ENCODE assay signal across 11 cellular contexts in the genomic region with DNA sequence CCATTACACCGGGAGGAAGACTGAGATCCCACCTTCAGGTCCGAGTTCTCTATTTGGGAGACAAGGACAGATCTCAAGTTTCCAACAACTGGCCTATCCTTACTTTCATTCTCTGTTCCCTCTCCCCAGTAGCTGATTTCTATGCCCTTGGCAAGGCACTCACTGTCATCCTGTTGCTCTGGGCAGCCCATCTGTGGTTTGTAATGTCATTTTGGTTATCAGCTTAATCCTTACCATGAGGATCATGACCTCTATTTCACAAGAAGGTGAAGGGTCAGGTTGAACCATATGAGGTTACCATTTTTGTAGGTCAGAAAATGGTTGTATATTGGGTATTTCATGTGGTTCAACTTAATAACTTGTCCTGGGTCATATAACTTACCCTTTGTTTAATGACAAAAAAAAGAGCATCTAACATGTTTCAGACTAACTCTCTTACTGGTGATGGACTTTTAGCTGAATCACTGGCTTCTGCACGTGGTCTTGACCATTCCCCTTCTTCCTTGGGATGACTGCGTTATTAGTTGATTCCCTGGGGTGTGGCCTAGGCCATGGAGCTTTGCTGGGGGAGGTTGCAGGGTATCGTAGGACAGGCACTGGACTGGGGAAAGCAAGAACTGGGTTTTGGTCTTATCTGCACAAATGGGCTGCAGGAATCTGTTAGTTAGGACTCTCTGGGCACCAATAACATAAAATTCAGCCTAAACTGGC.
A peak's percentile ranks its signal among the peaks of the same experiment; 100 is the strongest.
DNase-seq lines count a peak whose midpoint lies in the region; ATAC-seq and TF ChIP-seq lines count a peak whose summit lies in the region.
"Had no signal": no experiment of that assay in that cellular context is flagged by ENCODE, and none has a peak within 500 bp of the region (broad histone marks: within the 10 kb centered on the region; RNA-seq: fewer than 3 reads in every experiment).

No MANE protein-coding gene starts in this region.

- peak overlapping the region; percentile 69 for H3K4me3 Mint-ChIP-seq in HFFc6

- 38% methylated on average over 5 of the region's 5 CpGs for WGBS in SK-N-SH (ENCODE audit: low lambda C conversion rate)

- peaks cover 23% of the 10 kb centered on the region for H3K36me3 Mint-ChIP-seq in HFFc6 (ENCODE audit: low read depth)

- POLR2A ChIA-PET in SK-N-SH (lab: Yijun Ruan, JAX), result no interaction called here

- 0 out of 4 replicates have a peak, but pooled peaks of 1 of the 2 experiments have one; percentile 14 for TF ChIP-seq EP300 in SK-N-SH (IDR thresholded peaks at IDR 0.05; ENCODE audit: borderline replicate concordance in 1 of 2, low read depth in 1 of 2, low read length in 1 of 2)

- no peaks in the 10 kb centered on the region for H3K9me2 ChIP-seq in SK-N-SH

- H2AFZ ChIP-seq in SK-N-SH (ENCODE audit: low read depth), result peak overlapping the region; percentile 27; the same call in 1 of the 2 replicates

- H3K27ac ChIP-seq in SK-N-SH (ENCODE audit: low read depth in 2 of 2, low read length in 1 of 2), result peak overlapping the region; percentile 59 to 72; a peak in 3 of 4 replicates
- H3K27ac ChIP-seq: right lobe of liver had no signal

- H3K4me1 Mint-ChIP-seq in HFFc6 (ENCODE audit: low read depth), result peaks cover 79% of the 10 kb centered on the region

- H3K4me1 ChIP-seq in SK-N-SH (ENCODE audit: control insufficient read depth in 1 of 2, insufficient read depth in 2 of 2, low read depth in 1 of 2, low read length in 1 of 2) (peaks cover 24 to 27% of the 10 kb centered on the region in 2 experiments; a peak in 3 of 4 replicates), skeletal muscle satellite cell (ENCODE audit: control insufficient read depth, insufficient read depth, low read length) (peaks cover 53% of the 10 kb centered on the region)
- H3K4me1 ChIP-seq: right lobe of liver had no signal

- peak overlapping the region; percentile 21; the same call in 1 of the 2 replicates for H3K4me2 ChIP-seq in SK-N-SH
- H3K4me2 ChIP-seq in skeletal muscle satellite cell (ENCODE audit: low read length), result peak overlapping the region; percentile 61

- H3K36me3 ChIP-seq in SK-N-SH (replicated peaks in 1 of 2; ENCODE audit: control insufficient read depth in 1 of 2, insufficient read depth in 2 of 2, low read length in 1 of 2) (no peaks in the 10 kb centered on the region), skeletal muscle satellite cell (ENCODE audit: insufficient read depth, low read length) (no peaks in the 10 kb centered on the region)
- H3K36me3 ChIP-seq: right lobe of liver had no signal

- H4K20me1 ChIP-seq in SK-N-SH (ENCODE audit: insufficient read depth), result no peaks in the 10 kb centered on the region

- no peak for TF ChIP-seq CTCF in HFFc6 (IDR thresholded peaks at IDR 0.05)
- no peak for TF ChIP-seq CTCF in SK-N-SH (IDR thresholded peaks at IDR 0.05)
- no peak for TF ChIP-seq CTCF in fibroblast of villous mesenchyme (IDR thresholded peaks at IDR 0.05; ENCODE audit: insufficient read depth, low read depth, low read length)

- TF ChIP-seq RAD21 in SK-N-SH (IDR thresholded peaks at IDR 0.05; ENCODE audit: low read length), result no peak

- ATAC-seq in HG03439 (IDR thresholded peaks at IDR 0.05; ENCODE audit: unreplicated experiment), result no peak
- ATAC-seq: right lobe of liver had no signal

- H3K27me3 Mint-ChIP-seq in HFFc6 (ENCODE audit: insufficient read depth), result peaks cover 2% of the 10 kb centered on the region; the same call in 1 of the 2 replicates

- H3K4me3 ChIP-seq in SK-N-SH (ENCODE audit: low read depth in 2 of 2, low read length in 1 of 2), result no peak overlapping the region
- H3K4me3 ChIP-seq in fibroblast of villous mesenchyme (ENCODE audit: low read depth, low read length), result no peak overlapping the region
- peak overlapping the region; percentile 20 for H3K4me3 ChIP-seq in skeletal muscle satellite cell (ENCODE audit: low read length)
- H3K4me3 ChIP-seq: right lobe of liver had no signal

- H3K9ac ChIP-seq in SK-N-SH, result peak overlapping the region; percentile 34
- peak overlapping the region; percentile 67 for H3K9ac ChIP-seq in skeletal muscle satellite cell (ENCODE audit: low read depth, low read length)

- DNase-seq in HFFc6 (peak; percentile 71), SK-N-SH (no peak), fibroblast of villous mesenchyme (ENCODE audit: low read depth) (peak; percentile 16), globus pallidus (ENCODE audit: low spot score) (no peak)
- no peak for DNase-seq in activated T-cell treated with anti-CD3 and anti-CD28 coated beads, Interleukin-2, amount 50 U/mL, for 1 hour
- DNase-seq: activated CD4-positive, CD25-positive, alpha-beta regulatory T cell treated with anti-CD3 and anti-CD28 coated beads, Interleukin-2, amount 50 U/mL, for 72 hours; dermis blood vessel endothelial cell; NCI-H1694 treated with DMSO at 0.1 percent for 48 hours; right lobe of liver had no signal

- no peaks in the 10 kb centered on the region for H3K27me3 ChIP-seq in SK-N-SH (ENCODE audit: insufficient read depth)
- H3K27me3 ChIP-seq in skeletal muscle satellite cell (ENCODE audit: control insufficient read depth, insufficient read depth, low read length), result no peaks in the 10 kb centered on the region
- H3K27me3 ChIP-seq: right lobe of liver had no signal

- H3K9me3 ChIP-seq in SK-N-SH, result no peaks in the 10 kb centered on the region
- no peaks in the 10 kb centered on the region for H3K9me3 ChIP-seq in skeletal muscle satellite cell (replicated peaks; ENCODE audit: low read length)
- H3K9me3 ChIP-seq: right lobe of liver had no signal

- H3K9me3 Mint-ChIP-seq in HFFc6, result peaks cover 11% of the 10 kb centered on the region; the same call in 1 of the 2 replicates

- peak overlapping the region; percentile 98 for H3K27ac Mint-ChIP-seq in HFFc6

- H3K79me2 ChIP-seq in SK-N-SH (ENCODE audit: insufficient read depth), result no peaks in the 10 kb centered on the region

- peaks cover 17% of the 10 kb centered on the region for H3F3A ChIP-seq in SK-N-SH (replicated peaks; ENCODE audit: insufficient read depth)

- CTCF ChIA-PET in SK-N-SH (lab: Yijun Ruan, JAX), result interaction anchor here (0.7 to 2.5 kb wide), 5 partner anchors 11 to 276 kb away, joined by 3 to 6 read pairs (median 3); no protein-coding TSS in a partner anchor

TF ChIP-seq in SK-N-SH, 30 proteins besides CTCF, POLR2A, EP300 and RAD21:
- TF ChIP-seq, protein P1, sequence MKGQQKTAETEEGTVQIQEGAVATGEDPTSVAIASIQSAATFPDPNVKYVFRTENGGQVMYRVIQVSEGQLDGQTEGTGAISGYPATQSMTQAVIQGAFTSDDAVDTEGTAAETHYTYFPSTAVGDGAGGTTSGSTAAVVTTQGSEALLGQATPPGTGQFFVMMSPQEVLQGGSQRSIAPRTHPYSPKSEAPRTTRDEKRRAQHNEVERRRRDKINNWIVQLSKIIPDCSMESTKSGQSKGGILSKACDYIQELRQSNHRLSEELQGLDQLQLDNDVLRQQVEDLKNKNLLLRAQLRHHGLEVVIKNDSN (IDR thresholded peaks at IDR 0.05; ENCODE audit: borderline replicate concordance, low read depth), result peak; percentile 59; the same call in 1 of the 2 replicates
- TF ChIP-seq FOSL2 (IDR thresholded peaks at IDR 0.05; ENCODE audit: borderline replicate concordance, low read depth) (peak; percentile 19; the same call in 1 of the 2 replicates), TCF12 (IDR thresholded peaks at IDR 0.05) (peak; percentile 42), JUND (IDR thresholded peaks at IDR 0.05) (0 out of 2 replicates have a peak, but pooled peaks have one; percentile 25), EZH2phosphoT487 (IDR thresholded peaks at IDR 0.05; ENCODE audit: borderline replicate concordance, low read depth) (no peak)
- TF ChIP-seq, protein P2, sequence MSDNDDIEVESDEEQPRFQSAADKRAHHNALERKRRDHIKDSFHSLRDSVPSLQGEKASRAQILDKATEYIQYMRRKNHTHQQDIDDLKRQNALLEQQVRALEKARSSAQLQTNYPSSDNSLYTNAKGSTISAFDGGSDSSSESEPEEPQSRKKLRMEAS (IDR thresholded peaks at IDR 0.05; ENCODE audit: low read depth), result peak; percentile 92
- TF ChIP-seq, protein P3, sequence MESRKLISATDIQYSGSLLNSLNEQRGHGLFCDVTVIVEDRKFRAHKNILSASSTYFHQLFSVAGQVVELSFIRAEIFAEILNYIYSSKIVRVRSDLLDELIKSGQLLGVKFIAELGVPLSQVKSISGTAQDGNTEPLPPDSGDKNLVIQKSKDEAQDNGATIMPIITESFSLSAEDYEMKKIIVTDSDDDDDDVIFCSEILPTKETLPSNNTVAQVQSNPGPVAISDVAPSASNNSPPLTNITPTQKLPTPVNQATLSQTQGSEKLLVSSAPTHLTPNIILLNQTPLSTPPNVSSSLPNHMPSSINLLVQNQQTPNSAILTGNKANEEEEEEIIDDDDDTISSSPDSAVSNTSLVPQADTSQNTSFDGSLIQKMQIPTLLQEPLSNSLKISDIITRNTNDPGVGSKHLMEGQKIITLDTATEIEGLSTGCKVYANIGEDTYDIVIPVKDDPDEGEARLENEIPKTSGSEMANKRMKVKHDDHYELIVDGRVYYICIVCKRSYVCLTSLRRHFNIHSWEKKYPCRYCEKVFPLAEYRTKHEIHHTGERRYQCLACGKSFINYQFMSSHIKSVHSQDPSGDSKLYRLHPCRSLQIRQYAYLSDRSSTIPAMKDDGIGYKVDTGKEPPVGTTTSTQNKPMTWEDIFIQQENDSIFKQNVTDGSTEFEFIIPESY (IDR thresholded peaks at IDR 0.05; ENCODE audit: borderline replicate concordance, low read depth), result no peak
TF ChIP-seq in SK-N-SH: peak in this region for 5.

Comparison
In these comparisons a context has a peak if more than half of its experiments do, and no peak if none do; other contexts are left out.
1. DNase-seq: peak in HFFc6 (single experiment) and fibroblast of villous mesenchyme (single experiment); none in SK-N-SH (single experiment), globus pallidus (single experiment) and activated T-cell treated with anti-CD3 and anti-CD28 coated beads, Interleukin-2, amount 50 U/mL, for 1 hour (single experiment).